1 cellular context compared by ENCODE assay signal in genomic region chr19:57946316-57946715, GRCh38.
TF ChIP-seq lines count a peak whose summit lies in the region.

No MANE protein-coding gene starts in this region.

TF ChIP-seq in GM12878, 131 proteins besides CTCF, POLR2A, EP300 and RAD21:
- no peak for TF ChIP-seq ETV6 (conservative IDR thresholded peaks at IDR 0.05 in 1 of 2, IDR thresholded peaks at IDR 0.05 in 1 of 2; ENCODE audit: borderline replicate concordance in 1 of 2, low read depth in 1 of 2)
- no peak for TF ChIP-seq NFIC (IDR thresholded peaks at IDR 0.05; ENCODE audit: low read depth, low read length)
- TF ChIP-seq BMI1 (IDR thresholded peaks at IDR 0.05; ENCODE audit: borderline replicate concordance): no peak
- no peak for TF ChIP-seq SIX5 (IDR thresholded peaks at IDR 0.05; ENCODE audit: low read depth, low read length, severe bottlenecking)
- no peak for TF ChIP-seq REST (IDR thresholded peaks at IDR 0.05; ENCODE audit: low read depth, low read length)
- TF ChIP-seq BCLAF1 (IDR thresholded peaks at IDR 0.05): no peak
